ENCODE assay signal across 18 cellular contexts in the genomic region with DNA sequence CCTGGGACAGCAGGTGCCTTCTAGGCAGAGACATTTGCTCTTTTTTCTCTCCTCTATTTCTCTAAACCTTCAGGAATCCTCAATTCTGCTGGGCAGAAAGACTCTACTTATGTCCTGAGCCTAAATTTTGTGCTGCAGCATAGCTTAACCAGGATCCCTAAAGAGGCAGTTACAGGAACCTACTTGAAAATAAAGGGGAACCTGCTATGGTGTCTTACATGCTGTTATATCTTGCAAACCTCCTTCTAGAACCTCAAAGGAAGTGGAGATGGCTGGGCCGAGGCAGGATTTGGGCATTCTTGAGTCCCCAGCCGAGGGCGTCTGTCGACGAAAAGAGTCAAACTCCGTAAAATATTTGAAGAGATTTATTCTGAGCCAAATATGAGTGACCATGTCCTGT. TPM values are rescaled to one million over a fixed set of nuclear protein-coding genes. Genes with fewer than 3 reads are reported as not detected.
"Had no signal": no experiment of that assay in that cellular context is flagged by ENCODE, and none has a peak within 500 bp of the region (broad histone marks: within the 10 kb centered on the region; RNA-seq: fewer than 3 reads in every experiment).

No MANE protein-coding gene starts in this region.

- H3K4me3 ChIP-seq: body of pancreas, lower lobe of right lung, upper lobe of left lung had no signal

- DNase-seq: activated CD4-positive, alpha-beta T cell treated with anti-CD3 and anti-CD28 coated beads, Interleukin-2, amount 50 U/mL, for 1 hour; activated naive CD4-positive, alpha-beta T cell treated with anti-CD3 and anti-CD28 coated beads, Interleukin-2, amount 10 ng/mL, durations not matched to agents 7 days and 5 days; amniotic stem cell; body of pancreas; cerebellar nuclear complex; foreskin fibroblast; glutamatergic neuron; immature natural killer cell; lower lobe of right lung; naive B cell; stimulated activated CD4-positive, alpha-beta T cell treated with anti-CD3 and anti-CD28 coated beads, Interleukin-2, amount 100 ng/mL, for 48 hours; stimulated activated naive CD4-positive, alpha-beta T cell treated with Interleukin-2 at 50 U/mL for 16 hours; T-helper 17 cell; upper lobe of left lung had no signal

- H3K4me1 ChIP-seq: lower lobe of right lung had no signal

- H3K36me3 ChIP-seq: lower lobe of right lung, upper lobe of left lung had no signal

- H3K27me3 ChIP-seq: body of pancreas, upper lobe of left lung had no signal

- ATAC-seq: body of pancreas, esophagus mucosa, lower lobe of right lung, T-helper 17 cell had no signal

- H3K9me3 ChIP-seq: body of pancreas, lower lobe of right lung, upper lobe of left lung had no signal

- H3K27ac ChIP-seq: body of pancreas, lower lobe of right lung, upper lobe of left lung had no signal

RNA-seq across cellular contexts. Expression of a gene that starts 41.1 kb away (rescaled TPM):
- total RNA-seq: activated CD8-positive, alpha-beta memory T cell treated with anti-CD3 and anti-CD28 coated beads for 36 hours; activated T-helper 2 cell treated with anti-CD3 and anti-CD28 coated beads, Interferon-gamma antibody, Interleukin-2, Interleukin-4, amounts not matched to agents 10 μg/mL and 5 μg/mL and 100 μg/mL, durations not matched to agents 14 hours and 24 hours and 36 hours; body of pancreas; dermis microvascular lymphatic vessel endothelial cell; esophagus mucosa had no signal
- polyA plus RNA-seq: immature natural killer cell had no signal
